8 cellular contexts compared by ENCODE assay signal in genomic region chr10:133373104-133373624, GRCh38. TPM values are rescaled to one million over a fixed set of nuclear protein-coding genes. Genes with fewer than 3 reads are reported as not detected.
DNase-seq lines count a peak whose midpoint lies in the region; ATAC-seq and TF ChIP-seq lines count a peak whose summit lies in the region.

TSS of gene ECHS1 (minus strand) at chr10:133373354. CDS start at chr10:133373333, 21 bp downstream.

- DNase-seq in AG04450 (ENCODE audit: low read depth, low spot score) (peak; percentile 63), NCI-H226 (peak; percentile 67), caudate nucleus (lab: John Stamatoyannopoulos, UW) (peak; percentile 14 to 95 (median 87)), iris pigment epithelial cell (ENCODE audit: low read depth) (peak; percentile 87)
- DNase-seq in activated CD4-positive, CD25-positive, alpha-beta regulatory T cell (lab: John Stamatoyannopoulos, UW): peak; percentile 83 to 91 (median 88)
- peak; percentile 83 to 92 for DNase-seq in stimulated activated CD4-positive, alpha-beta T cell treated with anti-CD3 and anti-CD28 coated beads, Interleukin-12 subunit alpha, Interleukin-12 subunit beta, amount 100 ng/mL, for 24 hours (ENCODE audit: low read depth in 2 of 2)

- H3K4me3 ChIP-seq in AG04450 (ENCODE audit: low read depth, low read length): peak within 1 kb of the TSS; percentile 89

- ATAC-seq in GM19023 (IDR thresholded peaks at IDR 0.05; ENCODE audit: unreplicated experiment): peak; percentile 96
- peak; percentile 93 for ATAC-seq in HG03196 (IDR thresholded peaks at IDR 0.05; ENCODE audit: unreplicated experiment)

- POLR2A ChIA-PET in AG04450 (lab: Yijun Ruan, JAX): interaction anchor here (1.0 kb wide), 1 partner anchor 15 kb away, joined by 4 read pairs; the partner anchor contains the start of gene FUOM

- CTCF ChIA-PET in AG04450 (lab: Charles Lee): no interaction called here

- no peaks in the 10 kb centered on the region for H3K27me3 ChIP-seq in AG04450 (ENCODE audit: control insufficient read depth, insufficient read depth, low read length)

- H3K27ac ChIP-seq in AG04450 (ENCODE audit: low read depth, low read length) (no peak within 1 kb of the TSS), caudate nucleus (ENCODE audit: low read depth, low read length) (peak within 1 kb of the TSS; percentile 80)

- H3K9me3 ChIP-seq in AG04450 (ENCODE audit: control insufficient read depth, insufficient read depth, low read length): no peaks in the 10 kb centered on the region; the same call in 1 of the 2 replicates

- no peak for TF ChIP-seq CTCF in AG04450 (IDR thresholded peaks at IDR 0.05; ENCODE audit: low read depth, low read length)

RNA-seq across cellular contexts. Expression of gene ECHS1, which starts in this region (rescaled TPM):
- polyA plus RNA-seq in AG04450 (2011; rRNA removed): 56.6 and 60.9 TPM in 2 replicates
- 38.7 and 43.0 TPM in 2 replicates for polyA minus RNA-seq in AG04450 (2011; rRNA and poly(A)+ RNA removed)
